8 cellular contexts compared by ENCODE assay signal in the genomic region with DNA sequence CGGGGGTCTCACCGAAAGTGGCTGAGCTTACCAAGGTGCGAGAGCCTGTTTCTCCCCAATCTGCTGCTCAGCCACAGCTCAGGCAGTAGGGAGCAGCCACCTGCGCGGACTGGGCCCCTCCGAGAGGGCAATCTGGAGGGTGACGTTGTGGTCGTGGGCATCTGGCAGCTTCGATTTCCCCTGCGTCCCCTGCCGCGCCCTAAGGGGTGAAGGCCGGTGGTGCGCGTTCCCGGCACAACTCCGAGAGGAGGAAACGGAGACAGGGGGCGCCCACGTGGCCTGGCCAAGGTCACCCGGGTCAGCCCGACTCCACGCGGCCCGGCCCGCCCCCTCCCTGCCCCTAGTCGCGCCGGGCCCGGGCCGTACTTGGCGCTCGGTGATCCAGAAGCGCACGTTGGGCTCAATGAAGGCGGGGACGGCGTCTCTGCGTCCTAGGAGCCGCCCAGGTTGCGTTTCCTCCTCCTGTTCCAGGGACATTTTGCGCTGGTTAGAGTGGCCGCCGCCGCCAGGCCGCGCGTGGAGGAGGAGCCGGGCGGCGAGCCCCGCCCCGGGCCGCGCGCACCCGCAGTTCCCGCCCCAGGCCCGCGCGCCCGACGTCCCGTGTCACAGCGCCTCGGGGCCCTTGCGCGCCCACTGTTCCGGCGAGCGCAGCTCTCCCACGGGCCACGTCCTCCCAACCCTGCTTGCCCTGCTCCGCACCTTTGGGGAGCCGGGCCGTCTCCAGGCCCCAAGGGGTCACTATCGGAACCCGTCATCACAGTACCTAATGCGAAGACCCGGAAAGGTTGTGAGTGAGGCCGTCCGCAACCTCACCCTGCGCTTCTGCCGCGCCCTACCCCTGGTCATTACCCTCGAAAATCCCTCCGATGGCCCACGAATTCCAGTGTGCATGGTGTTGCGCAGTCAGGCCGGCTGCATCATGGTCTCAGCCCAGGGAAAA. TPM values are rescaled to one million over a fixed set of nuclear protein-coding genes. Genes with fewer than 3 reads are reported as not detected.
A peak's percentile ranks its signal among the peaks of the same experiment; 100 is the strongest.
DNase-seq lines count a peak whose midpoint lies in the region; ATAC-seq and TF ChIP-seq lines count a peak whose summit lies in the region.

A gene with protein sequence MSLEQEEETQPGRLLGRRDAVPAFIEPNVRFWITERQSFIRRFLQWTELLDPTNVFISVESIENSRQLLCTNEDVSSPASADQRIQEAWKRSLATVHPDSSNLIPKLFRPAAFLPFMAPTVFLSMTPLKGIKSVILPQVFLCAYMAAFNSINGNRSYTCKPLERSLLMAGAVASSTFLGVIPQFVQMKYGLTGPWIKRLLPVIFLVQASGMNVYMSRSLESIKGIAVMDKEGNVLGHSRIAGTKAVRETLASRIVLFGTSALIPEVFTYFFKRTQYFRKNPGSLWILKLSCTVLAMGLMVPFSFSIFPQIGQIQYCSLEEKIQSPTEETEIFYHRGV (minus strand): TSS at position 544 of the 940 bp plus-strand sequence. CDS start 67 bp downstream, at position 477.

- WGBS in gastroesophageal sphincter (ENCODE audit: low coverage in 1 of 2), 2 donors = 0% methylated on average over 2 of the region's 90 CpGs; no CpG with 5 or more reads in 1 of the 2 donors

- TF ChIP-seq POLR2A in gastroesophageal sphincter (IDR thresholded peaks at IDR 0.05) = peak; percentile 78 to 80

- peak; percentile 84 for ATAC-seq in DND-41 (ENCODE audit: insufficient read depth, low read depth)
- peak; percentile 79 for ATAC-seq in GM21367 (IDR thresholded peaks at IDR 0.05; ENCODE audit: unreplicated experiment)
- peak; percentile 97 for ATAC-seq in gastroesophageal sphincter

- H3K79me2 ChIP-seq in DND-41 (ENCODE audit: insufficient read depth, low read length) = peaks cover 32% of the 10 kb centered on the region

- peak within 1 kb of the TSS; percentile 41 to 75 for H3K4me3 ChIP-seq in DND-41 (ENCODE audit: low read depth in 1 of 2, low read length in 2 of 2)
- peak within 1 kb of the TSS; percentile 45 to 74 for H3K4me3 ChIP-seq in gastroesophageal sphincter

- H3K9me3 ChIP-seq in DND-41 (ENCODE audit: insufficient read depth, low read length, severe bottlenecking) (no peaks in the 10 kb centered on the region), gastroesophageal sphincter (no peaks in the 10 kb centered on the region)

- no peaks in the 10 kb centered on the region for H4K20me1 ChIP-seq in DND-41 (ENCODE audit: insufficient read depth, low read length)

- no peak for TF ChIP-seq CTCF in DND-41 (IDR thresholded peaks at IDR 0.05; ENCODE audit: borderline replicate concordance, extremely low read depth, low read length, poor library complexity, severe bottlenecking)
- peak in 2 of 4 experiments; percentile 9 to 30 for TF ChIP-seq CTCF in gastroesophageal sphincter (IDR thresholded peaks at IDR 0.05)

- H3K27ac ChIP-seq in DND-41 (ENCODE audit: low read length) (peak within 1 kb of the TSS; percentile 86), gastroesophageal sphincter (peak within 1 kb of the TSS; percentile 74 to 94 (median 88))

- peak within 1 kb of the TSS; percentile 82 for H3K9ac ChIP-seq in DND-41 (ENCODE audit: low read depth, low read length)

- peaks cover 70% of the 10 kb centered on the region for H3K36me3 ChIP-seq in DND-41 (ENCODE audit: insufficient read depth, low read length)
- H3K36me3 ChIP-seq in gastroesophageal sphincter = peaks cover 0 to 49% of the 10 kb centered on the region in 2 donors

- peak; percentile 81 for DNase-seq in DND-41
- peak in 72 of 76 experiments; percentile 11 to 85 (median 68) for DNase-seq in HUDEP-2 (lab: John Stamatoyannopoulos, UW; ENCODE audit: unreplicated experiment in 76 of 76)
- peak; percentile 30 for DNase-seq in SHP77 treated with DMSO at 0.1 percent for 48 hours (lab: John Stamatoyannopoulos, UW)
- DNase-seq in activated gamma-delta T cell (lab: John Stamatoyannopoulos, UW) = peak; percentile 64
- DNase-seq in nucleus accumbens (lab: John Stamatoyannopoulos, UW) = peak in 55 of 56 donors; percentile 23 to 95 (median 83)
- DNase-seq in superior temporal gyrus (ENCODE audit: extremely low spot score) = peak; percentile 84

- peaks cover 45% of the 10 kb centered on the region for H3K4me1 ChIP-seq in DND-41 (ENCODE audit: insufficient read depth, low read length)
- peaks cover 0 to 36% (median 10%) of the 10 kb centered on the region in 3 donors for H3K4me1 ChIP-seq in gastroesophageal sphincter

- H2AFZ ChIP-seq in DND-41 (ENCODE audit: low read depth, low read length) = peak within 1 kb of the TSS; percentile 84

- TF ChIP-seq EP300 in gastroesophageal sphincter (IDR thresholded peaks at IDR 0.05) = no peak

- H3K27me3 ChIP-seq in DND-41 (ENCODE audit: insufficient read depth, low read length, poor library complexity) = no peaks in the 10 kb centered on the region
- H3K27me3 ChIP-seq in gastroesophageal sphincter = no peaks in the 10 kb centered on the region

- H3K4me2 ChIP-seq in DND-41 (ENCODE audit: insufficient read depth, low read length) = peak within 1 kb of the TSS; percentile 83

RNA-seq across cellular contexts. Expression of the gene that starts here (rescaled TPM):
- total RNA-seq in gastroesophageal sphincter = 10 to 100 TPM; 12.7 to 25.3 (median 17.1) TPM

Comparison
In these comparisons a context has a peak if more than half of its experiments do, and no peak if none do; other contexts are left out.
1. Peak in every context shown above with its lines: DNase-seq, ATAC-seq, H3K4me3 ChIP-seq and H3K27ac ChIP-seq.
2. DNase-seq: peak in every context shown above with its lines; median percentile 84 in superior temporal gyrus; 83 in nucleus accumbens; 81 in DND-41; 68 in HUDEP-2; 64 in activated gamma-delta T cell; 30 in SHP77 treated with DMSO at 0.1 percent for 48 hours.